In the genomic region with DNA sequence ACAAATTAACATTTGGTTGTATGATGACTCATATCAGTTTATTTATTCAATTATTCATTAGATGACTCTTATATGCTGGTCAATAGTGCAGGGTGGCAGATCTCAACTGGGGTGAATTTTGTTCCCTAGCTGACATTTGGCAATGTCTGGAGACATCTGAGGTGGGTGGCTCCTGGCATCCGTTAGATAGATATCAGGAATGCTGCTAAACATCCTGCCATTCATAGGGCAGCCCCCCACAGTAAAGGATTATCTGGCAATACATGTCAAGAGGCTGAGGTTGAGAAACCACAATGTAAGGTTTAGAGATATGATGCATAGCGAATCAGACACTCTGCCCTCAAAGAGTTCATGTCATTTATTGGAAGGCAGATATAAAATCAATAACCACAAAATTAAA, we compare ENCODE assay signal across 16 cellular contexts.
DNase-seq lines count a peak whose midpoint lies in the region; ATAC-seq, FAIRE-seq and TF ChIP-seq lines count a peak whose summit lies in the region.
"Had no signal": no experiment of that assay in that cellular context is flagged by ENCODE, and none has a peak within 500 bp of the region (broad histone marks: within the 10 kb centered on the region; RNA-seq: fewer than 3 reads in every experiment).

No MANE protein-coding gene starts in this region.

- H4K20me1 ChIP-seq in PC-3 (ENCODE audit: low read length) (no peaks in the 10 kb centered on the region), astrocyte (ENCODE audit: insufficient read depth, low read length) (no peaks in the 10 kb centered on the region)

- no peak overlapping the region for H3K27ac Mint-ChIP-seq in astrocyte (ENCODE audit: unreplicated experiment)
- H3K27ac Mint-ChIP-seq: B cell; CD4-positive, alpha-beta T cell; GM23338 had no signal

- BruUV-seq in PC-3 (replicated peaks; lab: Mats Ljungman, UMichigan), result no TSS peak

- no peaks in the 10 kb centered on the region for H3K9me3 Mint-ChIP-seq in astrocyte (ENCODE audit: unreplicated experiment)
- H3K9me3 Mint-ChIP-seq: CD4-positive, alpha-beta T cell; GM23338 had no signal

- H2AFZ ChIP-seq in PC-3 (ENCODE audit: low read length) (no peak overlapping the region), astrocyte (ENCODE audit: low read depth, low read length) (no peak overlapping the region)
- H2AFZ ChIP-seq: GM23338 had no signal

- H3K27ac ChIP-seq in PC-3 (ENCODE audit: low read length), result peak overlapping the region; percentile 39
- H3K27ac ChIP-seq in astrocyte (ENCODE audit: low read depth, low read length), result no peak overlapping the region

- ATAC-seq in PC-3 (peak; percentile 94), GM18867 (IDR thresholded peaks at IDR 0.05; ENCODE audit: unreplicated experiment) (no peak)
- ATAC-seq in stimulated activated naive CD8-positive, alpha-beta T cell treated with anti-CD3 and anti-CD28 coated beads, Interleukin-15, Interleukin-2, amounts not matched to agents 100 U/mL and 50 U/mL, for 24 hours, result no peak
- ATAC-seq: GM12878, GM23338, HepG2 had no signal

- no peak for FAIRE-seq in astrocyte (lab: Jason Lieb, UNC)
- FAIRE-seq: GM12878, HepG2, HTR-8/SVneo had no signal

- H3K9ac ChIP-seq in PC-3 (ENCODE audit: low read length), result no peak overlapping the region
- no peak overlapping the region for H3K9ac ChIP-seq in astrocyte (ENCODE audit: low read length)

- H3K4me2 ChIP-seq in PC-3 (ENCODE audit: low read length) (no peak overlapping the region; the same call in 1 of the 2 replicates), astrocyte (ENCODE audit: low read length) (no peak overlapping the region)
- H3K4me2 ChIP-seq: GM23338 had no signal

- DNase-seq in HPDE6-E6E7 (ENCODE audit: extremely low spot score) (peak; percentile 0), PC-3 (peak; percentile 90), astrocyte (ENCODE audit: low read depth) (peak; percentile 2), foreskin fibroblast (peak; percentile 58 to 76), occipital lobe (lab: John Stamatoyannopoulos, UW) (no peak)
- no peak for DNase-seq in stimulated activated naive CD8-positive, alpha-beta T cell treated with anti-CD3 and anti-CD28 coated beads, Interleukin-15, Interleukin-2, amounts not matched to agents 100 U/mL and 50 U/mL, for 24 hours
- DNase-seq: C1 segment of cervical spinal cord; CD4-positive, alpha-beta T cell; DMS79; H7 had no signal

- H3K4me3 ChIP-seq in PC-3 (ENCODE audit: low read length), result no peak overlapping the region
- H3K4me3 ChIP-seq in astrocyte (ENCODE audit: insufficient read depth, low read depth, low read length), result no peak overlapping the region
- no peak overlapping the region for H3K4me3 ChIP-seq in foreskin fibroblast (ENCODE audit: low read depth in 1 of 2, low read length in 2 of 2)
- H3K4me3 ChIP-seq: GM12878, GM23338 had no signal

- no peaks in the 10 kb centered on the region for H3K9me3 ChIP-seq in PC-3 (ENCODE audit: low read length)
- H3K9me3 ChIP-seq in astrocyte (ENCODE audit: insufficient read depth, low read depth, low read length), result no peaks in the 10 kb centered on the region

- POLR2A ChIA-PET in PC-3 (lab: Charles Lee; ENCODE audit: unreplicated experiment), result interaction anchor here (0.6 kb wide), 1 partner anchor 637 kb away, joined by 3 read pairs; no protein-coding TSS in a partner anchor

- H3K27me3 ChIP-seq in PC-3 (ENCODE audit: low read length) (no peaks in the 10 kb centered on the region), astrocyte (ENCODE audit: insufficient read depth, low read length) (no peaks in the 10 kb centered on the region)

- CTCF ChIA-PET in PC-3 (lab: Charles Lee), result no interaction called here

- H3K36me3 Mint-ChIP-seq in astrocyte (ENCODE audit: low read depth, unreplicated experiment), result no peaks in the 10 kb centered on the region

- H3K9me2 ChIP-seq in PC-3 (replicated peaks; ENCODE audit: low read length), result no peaks in the 10 kb centered on the region

- no peaks in the 10 kb centered on the region for H3K36me3 ChIP-seq in PC-3 (ENCODE audit: low read depth, low read length)
- H3K36me3 ChIP-seq in astrocyte (ENCODE audit: insufficient read depth, low read length), result no peaks in the 10 kb centered on the region

- intact Hi-C loops in PC-3 (cut with micrococcal nuclease), result loop anchor here (2.0 kb wide), 1 partner anchor 80 kb away; no protein-coding TSS in a partner anchor

- no peaks in the 10 kb centered on the region for H3K79me2 ChIP-seq in PC-3 (ENCODE audit: low read length)
- H3K79me2 ChIP-seq in astrocyte (ENCODE audit: insufficient read depth, low read length), result no peaks in the 10 kb centered on the region

- H3K4me3 Mint-ChIP-seq in astrocyte (ENCODE audit: unreplicated experiment), result no peak overlapping the region
- H3K4me3 Mint-ChIP-seq: B cell; CD4-positive, alpha-beta T cell; GM23338 had no signal

- TF ChIP-seq CTCF in PC-3 (conservative IDR thresholded peaks at IDR 0.05; ENCODE audit: low read depth, low read length) (no peak), astrocyte (IDR thresholded peaks at IDR 0.05; ENCODE audit: insufficient read depth, low read depth, low read length) (no peak), foreskin fibroblast (IDR thresholded peaks at IDR 0.05; ENCODE audit: low read depth, low read length) (no peak)

- no peaks in the 10 kb centered on the region for H3K27me3 Mint-ChIP-seq in astrocyte (ENCODE audit: low read depth, unreplicated experiment)
- H3K27me3 Mint-ChIP-seq: B cell; CD4-positive, alpha-beta T cell had no signal

- H3K4me1 ChIP-seq in PC-3 (ENCODE audit: insufficient read depth, low read length) (peaks cover 20% of the 10 kb centered on the region), astrocyte (ENCODE audit: insufficient read depth, low read length) (no peaks in the 10 kb centered on the region)

- H3F3A ChIP-seq in PC-3 (ENCODE audit: low read length, unreplicated experiment), result no peaks in the 10 kb centered on the region

- H3K4me1 Mint-ChIP-seq in astrocyte (ENCODE audit: low read depth, unreplicated experiment), result peaks cover 3% of the 10 kb centered on the region
- H3K4me1 Mint-ChIP-seq: B cell, GM23338 had no signal

Comparison
In these comparisons a context has a peak if more than half of its experiments do, and no peak if none do; other contexts are left out.
1. DNase-seq: peak in HPDE6-E6E7 (single experiment), PC-3 (single experiment), astrocyte (single experiment) and foreskin fibroblast (2 of 2); none in occipital lobe (single experiment) and stimulated activated naive CD8-positive, alpha-beta T cell treated with anti-CD3 and anti-CD28 coated beads, Interleukin-15, Interleukin-2, amounts not matched to agents 100 U/mL and 50 U/mL, for 24 hours (single experiment).